Comparison of ENCODE assay signal across 27 cellular contexts in the genomic region with DNA sequence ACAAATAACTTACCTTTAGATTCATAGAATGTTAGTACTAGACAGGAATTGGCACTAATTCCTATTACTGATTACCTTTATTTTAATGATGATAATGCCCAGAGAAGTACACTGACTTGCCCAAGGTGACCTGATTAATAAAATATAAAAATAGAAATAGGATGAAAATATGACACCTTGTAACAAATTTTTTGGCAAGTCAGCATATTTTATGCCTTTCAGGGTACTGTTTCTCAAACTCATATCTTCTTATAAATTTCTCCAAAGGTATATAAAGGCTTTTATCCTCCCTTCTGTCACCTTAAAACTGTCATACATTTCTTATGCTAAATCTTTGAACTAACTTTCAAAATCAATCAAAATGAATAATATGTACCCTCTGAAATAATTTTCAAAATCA.
"Had no signal": no experiment of that assay in that cellular context is flagged by ENCODE, and none has a peak within 500 bp of the region (broad histone marks: within the 10 kb centered on the region; RNA-seq: fewer than 3 reads in every experiment).

No MANE protein-coding gene starts in this region.

- H3K36me3 Mint-ChIP-seq: mesothelial cell of epicardium; naive B cell; natural killer cell treated with Interleukin-12 subunit alpha and Interleukin-12 subunit beta and Interleukin-15 and Interleukin-18, amount 100 ng/mL, for 72 hours had no signal

- H3K4me3 ChIP-seq: coronary artery, esophagus squamous epithelium, left lung, mucosa of descending colon, smooth muscle cell, suprapubic skin, transverse colon, upper lobe of right lung, vagina had no signal

- H3K9me3 Mint-ChIP-seq: mesothelial cell of epicardium; stimulated activated naive CD8-positive, alpha-beta T cell treated with anti-CD3 and anti-CD28 coated beads, Interleukin-15, amount 100 ng/mL, for 72 hours had no signal

- H3K4me1 ChIP-seq: esophagus squamous epithelium, left lung, parathyroid adenoma, suprapubic skin, transverse colon, upper lobe of right lung, vagina had no signal

- H3K27me3 ChIP-seq: esophagus squamous epithelium, left lung, suprapubic skin, transverse colon, upper lobe of right lung, vagina had no signal

- H3K4me2 ChIP-seq: smooth muscle cell had no signal

- H3K79me2 ChIP-seq: parathyroid adenoma had no signal

- H3K27ac Mint-ChIP-seq: mesothelial cell of epicardium; naive B cell; natural killer cell treated with Interleukin-12 subunit alpha and Interleukin-12 subunit beta and Interleukin-15 and Interleukin-18, amount 100 ng/mL, for 72 hours; progenitor cell of endocrine pancreas; stimulated activated naive CD8-positive, alpha-beta T cell treated with anti-CD3 and anti-CD28 coated beads, Interleukin-15, amount 100 ng/mL, for 72 hours had no signal

- H3K9me3 ChIP-seq: esophagus squamous epithelium, left lung, mucosa of descending colon, suprapubic skin, transverse colon, upper lobe of right lung, vagina had no signal

- H3K9ac ChIP-seq: parathyroid adenoma had no signal

- H3K4me1 Mint-ChIP-seq: stimulated activated naive CD8-positive, alpha-beta T cell treated with anti-CD3 and anti-CD28 coated beads, Interleukin-15, amount 100 ng/mL, for 72 hours had no signal

- H3K27ac ChIP-seq: coronary artery, esophagus squamous epithelium, left lung, parathyroid adenoma, suprapubic skin, transverse colon, upper lobe of right lung, vagina had no signal

- DNase-seq: effector memory CD4-positive, alpha-beta T cell; esophagus squamous epithelium; foreskin melanocyte; hypothalamus; kidney; left cardiac atrium; left lung; mucosa of descending colon; naive B cell; stimulated activated CD4-positive, alpha-beta T cell treated with anti-CD3 and anti-CD28 coated beads, Interleukin-12 subunit alpha, Interleukin-12 subunit beta, amount 100 ng/mL, for 4 hours; stimulated activated CD4-positive, alpha-beta T cell treated with anti-CD3 and anti-CD28 coated beads, Interleukin-1b, Interleukin-23, amount 100 ng/mL, for 48 hours; stimulated activated CD4-positive, alpha-beta T cell treated with anti-CD3 and anti-CD28 coated beads, Interleukin-4, amount 100 ng/mL, for 1 hour; stimulated activated CD8-positive, alpha-beta memory T cell treated with anti-CD3 and anti-CD28 coated beads, Interleukin-4, amount 100 ng/mL, for 48 hours; stimulated activated naive CD4-positive, alpha-beta T cell; stimulated activated naive CD8-positive, alpha-beta T cell treated with anti-CD3 and anti-CD28 coated beads, Interleukin-15, amount 100 ng/mL, for 72 hours; transverse colon; upper lobe of right lung had no signal

- H3K27me3 Mint-ChIP-seq: naive B cell; natural killer cell treated with Interleukin-12 subunit alpha and Interleukin-12 subunit beta and Interleukin-15 and Interleukin-18, amount 100 ng/mL, for 72 hours; progenitor cell of endocrine pancreas; stimulated activated naive CD8-positive, alpha-beta T cell treated with anti-CD3 and anti-CD28 coated beads, Interleukin-15, amount 100 ng/mL, for 72 hours had no signal

- ATAC-seq: left lung; mucosa of descending colon; natural killer cell treated with Interleukin-12 subunit alpha and Interleukin-12 subunit beta and Interleukin-15 and Interleukin-18, amount 100 ng/mL, for 72 hours; sciatic nerve; stimulated activated naive CD8-positive, alpha-beta T cell treated with anti-CD3 and anti-CD28 coated beads, Interleukin-15, amount 100 ng/mL, for 72 hours; upper lobe of right lung had no signal

- H2AFZ ChIP-seq: parathyroid adenoma had no signal

- H3K4me3 Mint-ChIP-seq: mesothelial cell of epicardium; naive B cell; natural killer cell treated with Interleukin-12 subunit alpha and Interleukin-12 subunit beta and Interleukin-15 and Interleukin-18, amount 100 ng/mL, for 72 hours; neural crest cell; stimulated activated naive CD8-positive, alpha-beta T cell treated with anti-CD3 and anti-CD28 coated beads, Interleukin-15, amount 100 ng/mL, for 72 hours had no signal

- H3K36me3 ChIP-seq: esophagus squamous epithelium, left lung, suprapubic skin, transverse colon, upper lobe of right lung, vagina had no signal

- FAIRE-seq: kidney had no signal
